In the genomic region with DNA sequence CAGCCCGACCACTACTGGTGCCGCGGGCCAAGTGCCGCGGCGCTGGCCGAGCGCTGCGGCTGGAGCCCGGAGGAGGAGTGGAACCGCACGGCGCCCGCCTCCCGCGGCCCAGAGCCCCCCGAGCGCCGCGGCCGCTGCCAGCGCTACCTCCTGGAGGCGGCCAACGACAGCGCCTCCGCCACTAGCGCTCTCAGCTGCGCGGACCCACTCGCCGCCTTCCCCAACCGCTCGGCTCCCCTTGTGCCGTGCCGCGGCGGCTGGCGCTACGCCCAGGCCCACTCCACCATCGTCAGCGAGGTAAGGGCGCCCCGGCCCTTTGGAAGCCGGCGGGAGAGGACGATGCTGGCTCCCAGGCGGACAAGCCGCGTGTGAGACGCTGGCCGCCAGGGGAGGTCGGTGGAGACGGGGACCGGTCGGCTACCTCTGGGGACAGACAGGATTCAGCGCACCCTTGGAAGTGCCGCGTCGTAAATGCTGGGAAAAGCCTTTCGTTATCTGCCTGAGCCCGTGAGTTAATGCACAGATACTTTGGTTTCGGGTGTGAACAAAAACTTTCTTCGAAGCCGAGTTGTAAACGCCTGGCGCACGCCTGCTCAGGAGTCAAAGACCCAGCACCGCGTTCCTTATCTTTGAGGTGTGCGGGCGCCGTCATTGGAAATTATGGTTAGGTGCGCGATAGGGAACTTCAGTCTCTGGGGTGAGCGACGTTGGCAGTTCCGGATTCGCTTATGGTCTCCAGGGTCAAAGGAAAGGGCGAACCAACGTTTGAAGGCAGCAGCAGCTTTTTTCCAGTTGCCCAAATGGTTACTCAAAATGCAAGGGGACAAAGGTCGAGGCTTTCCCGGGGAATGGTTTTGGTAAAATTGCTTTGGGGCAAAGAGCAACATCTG, we compare ENCODE assay signal across 8 cellular contexts. TPM values are rescaled to one million over a fixed set of nuclear protein-coding genes. Genes with fewer than 3 reads are reported as not detected.
DNase-seq lines count a peak whose midpoint lies in the region; ATAC-seq and TF ChIP-seq lines count a peak whose summit lies in the region.

No MANE protein-coding gene starts in this region.

- no peaks in the 10 kb centered on the region for H3K9me3 Mint-ChIP-seq in activated CD4-positive, alpha-beta memory T cell treated with anti-CD3 and anti-CD28 coated beads for 36 hours
- no peaks in the 10 kb centered on the region for H3K9me3 Mint-ChIP-seq in activated CD4-positive, alpha-beta memory T cell treated with anti-CD3 and anti-CD28 coated beads, Interleukin-2, amount 10 ng/mL, durations not matched to agents 7 days and 5 days

- peaks cover 5% of the 10 kb centered on the region for H3K4me1 Mint-ChIP-seq in activated CD4-positive, alpha-beta memory T cell treated with anti-CD3 and anti-CD28 coated beads for 36 hours (ENCODE audit: low read depth)
- peaks cover 6% of the 10 kb centered on the region for H3K4me1 Mint-ChIP-seq in activated CD4-positive, alpha-beta memory T cell treated with anti-CD3 and anti-CD28 coated beads, Interleukin-2, amount 10 ng/mL, durations not matched to agents 7 days and 5 days

- H3K4me3 ChIP-seq in dorsolateral prefrontal cortex (peak overlapping the region; percentile 13 to 71 (median 52)), lower leg skin (ENCODE audit: low read depth, poor library complexity, severe bottlenecking) (peak overlapping the region; percentile 45), transverse colon (peak overlapping the region; percentile 50 to 66 (median 57))

- DNase-seq in activated CD4-positive, alpha-beta memory T cell treated with anti-CD3 and anti-CD28 coated beads for 36 hours, result no peak
- DNase-seq in activated CD4-positive, alpha-beta memory T cell treated with anti-CD3 and anti-CD28 coated beads, Interleukin-2, amount 10 ng/mL, durations not matched to agents 7 days and 5 days, result no peak
- DNase-seq in dorsolateral prefrontal cortex, result no peak
- DNase-seq in lower leg skin (ENCODE audit: low spot score in 2 of 2), result no peak
- DNase-seq in transverse colon, result peak; percentile 52
- DNase-seq in HUDEP-2 (lab: John Stamatoyannopoulos, UW; ENCODE audit: unreplicated experiment in 76 of 76), result no peak
- no peak for DNase-seq in NCI-H1694 treated with DMSO at 0.1 percent for 48 hours (lab: John Stamatoyannopoulos, UW)

- H3K36me3 ChIP-seq in transverse colon, result no peaks in the 10 kb centered on the region

- in situ Hi-C loops in transverse colon (cut with MboI; ENCODE audit: low pct_ligation_motif_present in 1 of 4, low pct_unique_long_range_greater_than_20kb in 1 of 4, low sequenced_read_pairs in 3 of 4), result no loop called here

- TF ChIP-seq CTCF in dorsolateral prefrontal cortex (IDR thresholded peaks at IDR 0.05 in 54 of 56, conservative IDR thresholded peaks at IDR 0.05 in 2 of 56; ENCODE audit: low read depth in 1 of 56, partially characterized antibody in 56 of 56) (peak in 2 of 56 donors; percentile 13 to 16), lower leg skin (IDR thresholded peaks at IDR 0.05) (no peak), transverse colon (IDR thresholded peaks at IDR 0.05) (peak; percentile 13 to 58 (median 32))

- peaks cover 0 to 14% (median 6%) of the 10 kb centered on the region in 4 donors for H3K4me1 ChIP-seq in transverse colon

- CTCF ChIA-PET in activated CD4-positive, alpha-beta memory T cell treated with anti-CD3 and anti-CD28 coated beads for 36 hours (lab: Charles Lee), result no interaction called here
- CTCF ChIA-PET in activated CD4-positive, alpha-beta memory T cell treated with anti-CD3 and anti-CD28 coated beads, Interleukin-2, amount 10 ng/mL, durations not matched to agents 7 days and 5 days (lab: Charles Lee), result no interaction called here

- intact Hi-C loops in activated CD4-positive, alpha-beta memory T cell treated with anti-CD3 and anti-CD28 coated beads for 36 hours (cut with micrococcal nuclease), result no loop called here
- intact Hi-C loops in dorsolateral prefrontal cortex (cut with DNase I) (no loop called here), lower leg skin (cut with DNase I; ENCODE audit: low total_unique reads) (no loop called here), transverse colon (cut with DNase I; ENCODE audit: low total_unique reads) (loop anchor here (5.0 kb wide), 1 partner anchor 84 kb away; no protein-coding TSS in a partner anchor)

- H3K27ac ChIP-seq in dorsolateral prefrontal cortex (peak overlapping the region in 18 of 59 donors; percentile 16 to 72 (median 48)), transverse colon (peak overlapping the region; percentile 70 to 85 (median 79))

- POLR2A ChIA-PET in activated CD4-positive, alpha-beta memory T cell treated with anti-CD3 and anti-CD28 coated beads for 36 hours (lab: Charles Lee), result no interaction called here
- POLR2A ChIA-PET in activated CD4-positive, alpha-beta memory T cell treated with anti-CD3 and anti-CD28 coated beads, Interleukin-2, amount 10 ng/mL, durations not matched to agents 7 days and 5 days (lab: Charles Lee), result interaction anchor here (0.7 kb wide), 1 partner anchor 91 kb away, joined by 3 read pairs; no protein-coding TSS in a partner anchor

- TF ChIP-seq POLR2A in lower leg skin (IDR thresholded peaks at IDR 0.05), result no peak
- no peak for TF ChIP-seq POLR2A in transverse colon (IDR thresholded peaks at IDR 0.05)

- H3K9me3 ChIP-seq in transverse colon, result no peaks in the 10 kb centered on the region

- no peak overlapping the region for H3K27ac Mint-ChIP-seq in activated CD4-positive, alpha-beta memory T cell treated with anti-CD3 and anti-CD28 coated beads for 36 hours
- H3K27ac Mint-ChIP-seq in activated CD4-positive, alpha-beta memory T cell treated with anti-CD3 and anti-CD28 coated beads, Interleukin-2, amount 10 ng/mL, durations not matched to agents 7 days and 5 days, result no peak overlapping the region

- TF ChIP-seq EP300 in transverse colon (IDR thresholded peaks at IDR 0.05; ENCODE audit: low read depth), result no peak

- peaks cover 4 to 69% (median 41%) of the 10 kb centered on the region in 45 donors for H3K27me3 ChIP-seq in dorsolateral prefrontal cortex
- H3K27me3 ChIP-seq in transverse colon, result peaks cover 7% of the 10 kb centered on the region

- H3K36me3 Mint-ChIP-seq in activated CD4-positive, alpha-beta memory T cell treated with anti-CD3 and anti-CD28 coated beads for 36 hours, result no peaks in the 10 kb centered on the region
- H3K36me3 Mint-ChIP-seq in activated CD4-positive, alpha-beta memory T cell treated with anti-CD3 and anti-CD28 coated beads, Interleukin-2, amount 10 ng/mL, durations not matched to agents 7 days and 5 days (ENCODE audit: low read depth), result no peaks in the 10 kb centered on the region

- peak overlapping the region; percentile 18 for H3K4me3 Mint-ChIP-seq in activated CD4-positive, alpha-beta memory T cell treated with anti-CD3 and anti-CD28 coated beads for 36 hours
- H3K4me3 Mint-ChIP-seq in activated CD4-positive, alpha-beta memory T cell treated with anti-CD3 and anti-CD28 coated beads, Interleukin-2, amount 10 ng/mL, durations not matched to agents 7 days and 5 days, result no peak overlapping the region

- no peak for ATAC-seq in HG02678 (IDR thresholded peaks at IDR 0.05; ENCODE audit: unreplicated experiment)

- peaks cover 41% of the 10 kb centered on the region for H3K27me3 Mint-ChIP-seq in activated CD4-positive, alpha-beta memory T cell treated with anti-CD3 and anti-CD28 coated beads for 36 hours
- peaks cover 55% of the 10 kb centered on the region for H3K27me3 Mint-ChIP-seq in activated CD4-positive, alpha-beta memory T cell treated with anti-CD3 and anti-CD28 coated beads, Interleukin-2, amount 10 ng/mL, durations not matched to agents 7 days and 5 days

- 3% methylated on average over 39 to 51 of the region's 82 CpGs for WGBS in lower leg skin, 2 donors
- WGBS in transverse colon (ENCODE audit: low coverage in 1 of 2), 2 donors, result 16 to 42% methylated on average over 2 to 50 of the region's 82 CpGs

RNA-seq across cellular contexts. Expression of gene SLC22A3, which starts 0.6 kb away (rescaled TPM):
- not detected for total RNA-seq in activated CD4-positive, alpha-beta memory T cell treated with anti-CD3 and anti-CD28 coated beads for 36 hours
- total RNA-seq in activated CD4-positive, alpha-beta memory T cell treated with anti-CD3 and anti-CD28 coated beads, Interleukin-2, amount 10 ng/mL, durations not matched to agents 7 days and 5 days, result not detected
- 1 to 10 TPM in 104 of 120 experiments, under 1 TPM in 16; 0.43 to 7.2 (median 1.7) TPM for total RNA-seq in dorsolateral prefrontal cortex
- 10 to 100 TPM; 10.4 to 15.7 (median 12.3) TPM for total RNA-seq in lower leg skin
- 10 to 100 TPM in 1 of 4 donors, 1 to 10 TPM in 3; 4.5 to 12.0 (median 6.9) TPM for total RNA-seq in transverse colon

Comparison
In these comparisons a context has a peak if more than half of its experiments do, and no peak if none do; other contexts are left out.
1. CTCF ChIP-seq: peak in transverse colon (5 of 5); none in lower leg skin (0 of 3).
2. Peak in every context shown above with its lines, with median percentiles within 50 percentile points of each other: H3K4me3 ChIP-seq.